Comparison of ENCODE assay signal across 9 cellular contexts in the genomic region with DNA sequence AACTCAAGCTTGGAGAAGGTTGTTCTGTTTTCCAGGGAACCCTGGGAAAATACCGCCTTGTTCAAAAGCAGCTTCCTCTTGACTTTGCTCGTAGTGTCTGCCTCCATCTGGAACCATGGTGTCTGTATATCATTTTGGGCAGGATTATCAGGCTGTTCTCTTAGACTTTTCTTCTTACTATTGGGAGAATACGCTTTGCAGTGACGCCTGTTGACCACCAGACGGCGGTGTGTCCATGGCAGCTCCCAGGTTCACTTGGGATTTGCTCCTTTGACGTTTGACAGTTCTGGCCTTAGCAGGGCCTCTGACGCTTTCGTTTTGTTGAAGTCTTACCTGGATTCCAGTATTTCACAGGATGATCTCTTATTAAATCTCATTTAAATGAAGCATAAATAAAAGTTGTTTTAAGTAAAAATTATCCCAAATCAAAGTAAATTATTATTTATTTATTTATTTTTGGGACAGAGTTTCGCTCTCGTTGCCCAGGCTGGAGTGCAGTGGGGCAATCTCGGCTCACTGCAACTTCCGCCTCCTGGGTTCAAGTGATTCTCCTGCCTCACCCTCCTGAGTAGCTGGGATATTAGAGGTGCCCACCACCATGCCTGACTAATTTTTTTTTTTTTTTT. TPM values are rescaled to one million over a fixed set of nuclear protein-coding genes. Genes with fewer than 3 reads are reported as not detected.
DNase-seq lines count a peak whose midpoint lies in the region; TF ChIP-seq lines count a peak whose summit lies in the region.
"Had no signal": no experiment of that assay in that cellular context is flagged by ENCODE, and none has a peak within 500 bp of the region (broad histone marks: within the 10 kb centered on the region; RNA-seq: fewer than 3 reads in every experiment).

No MANE protein-coding gene starts in this region.

- H3K9ac ChIP-seq in endocrine pancreas (ENCODE audit: control insufficient read depth, insufficient read depth, low read length), result no peak overlapping the region

- no peak overlapping the region for H3K4me3 Mint-ChIP-seq in mesothelial cell of epicardium
- H3K4me3 Mint-ChIP-seq: activated naive CD4-positive, alpha-beta T cell treated with anti-CD3 and anti-CD28 coated beads, Interleukin-2, amount 50 U/mL, for 24 hours had no signal

- peak; percentile 81 for DNase-seq in ELR (ENCODE audit: low read depth)
- DNase-seq in HFF-Myc (ENCODE audit: extremely low read depth, low read depth), result peak; percentile 33
- peak; percentile 5 for DNase-seq in NCI-H2196 treated with DMSO at 0.1 percent for 48 hours (lab: John Stamatoyannopoulos, UW; ENCODE audit: unreplicated experiment)
- peak; percentile 20 to 45 for DNase-seq in activated CD4-positive, alpha-beta T cell treated with anti-CD3 and anti-CD28 coated beads for 4 hours
- DNase-seq in mesothelial cell of epicardium (ENCODE audit: low spot score in 2 of 2, unreplicated experiment in 2 of 2), result peak in 1 of 2 experiments; percentile 60
- peak; percentile 80 for DNase-seq in superior temporal gyrus (ENCODE audit: extremely low spot score)
- DNase-seq in NCI-H187 treated with DMSO at 0.1 percent for 48 hours (lab: John Stamatoyannopoulos, UW), result no peak

- no peaks in the 10 kb centered on the region for H3K9me3 Mint-ChIP-seq in mesothelial cell of epicardium
- H3K9me3 Mint-ChIP-seq: activated naive CD4-positive, alpha-beta T cell treated with anti-CD3 and anti-CD28 coated beads, Interleukin-2, amount 50 U/mL, for 24 hours had no signal

- H3K36me3 ChIP-seq in endocrine pancreas (ENCODE audit: control insufficient read depth, insufficient read depth, low read length), result peaks cover 2% of the 10 kb centered on the region

- H3K27me3 ChIP-seq in endocrine pancreas (ENCODE audit: control insufficient read depth, insufficient read depth, low read length), result no peaks in the 10 kb centered on the region

- TF ChIP-seq CTCF in HFF-Myc (IDR thresholded peaks at IDR 0.05; ENCODE audit: low read depth, low read length, missing control alignments) (peak; percentile 100), mesothelial cell of epicardium (IDR thresholded peaks at IDR 0.05; ENCODE audit: unreplicated experiment) (peak; percentile 93)

- H3K27ac Mint-ChIP-seq in mesothelial cell of epicardium, result no peak overlapping the region
- H3K27ac Mint-ChIP-seq: activated naive CD4-positive, alpha-beta T cell treated with anti-CD3 and anti-CD28 coated beads, Interleukin-2, amount 50 U/mL, for 24 hours had no signal

- H3K4me1 Mint-ChIP-seq in mesothelial cell of epicardium, result no peaks in the 10 kb centered on the region

- H3K4me1 ChIP-seq in endocrine pancreas (ENCODE audit: control insufficient read depth, insufficient read depth, low read length), result no peaks in the 10 kb centered on the region

- H3K27me3 Mint-ChIP-seq in mesothelial cell of epicardium (ENCODE audit: low read depth), result no peaks in the 10 kb centered on the region
- H3K27me3 Mint-ChIP-seq: activated naive CD4-positive, alpha-beta T cell treated with anti-CD3 and anti-CD28 coated beads, Interleukin-2, amount 50 U/mL, for 24 hours had no signal

- H3K9me3 ChIP-seq in endocrine pancreas (ENCODE audit: control insufficient read depth, low read length), result no peaks in the 10 kb centered on the region

- H3K4me3 ChIP-seq in HFF-Myc (replicated peaks; ENCODE audit: low read depth, low read length), result no peak overlapping the region
- H3K4me3 ChIP-seq in endocrine pancreas (ENCODE audit: control insufficient read depth, insufficient read depth, low read length), result peak overlapping the region; percentile 8

- H3K36me3 Mint-ChIP-seq in mesothelial cell of epicardium, result peaks cover 21% of the 10 kb centered on the region

RNA-seq across cellular contexts. Expression of a gene that starts 41.8 kb away (rescaled TPM):
- not detected in 3 replicates for total RNA-seq in mesothelial cell of epicardium
